ENCODE assay signal across 22 cellular contexts in genomic region chr3:25272090-25272489, GRCh38.
"Had no signal": no experiment of that assay in that cellular context is flagged by ENCODE, and none has a peak within 500 bp of the region (broad histone marks: within the 10 kb centered on the region; RNA-seq: fewer than 3 reads in every experiment).

No MANE protein-coding gene starts in this region.

- H3K9me3 ChIP-seq: gastroesophageal sphincter, heart left ventricle, left ventricle myocardium inferior, lower lobe of right lung had no signal

- H3K4me2 ChIP-seq: hepatocyte had no signal

- H3K4me1 ChIP-seq: foreskin keratinocyte, heart left ventricle, lower lobe of right lung had no signal

- H3K27ac ChIP-seq: coronary artery, epithelial cell of prostate, foreskin keratinocyte, heart left ventricle, hepatocyte, left ventricle myocardium inferior, lower lobe of right lung had no signal

- H3K4me3 ChIP-seq: coronary artery, gastroesophageal sphincter, heart left ventricle, hepatocyte, left ventricle myocardium inferior, lower lobe of right lung had no signal

- DNase-seq: effector CD8-positive, alpha-beta T cell; effector memory CD8-positive, alpha-beta T cell; endodermal cell; erythroblast; foreskin keratinocyte; heart left ventricle; hypothalamus; immature natural killer cell; islet precursor cell; kidney; kidney glomerular epithelial cell; left colon; left ventricle myocardium inferior; lower lobe of right lung; mesenchymal stem cell; midbrain had no signal

- ATAC-seq: effector memory CD8-positive, alpha-beta T cell; esophagus mucosa; foreskin keratinocyte; gastroesophageal sphincter; left colon; left lobe of liver; lower lobe of right lung had no signal

- H2AFZ ChIP-seq: hepatocyte had no signal

- H3K36me3 ChIP-seq: gastroesophageal sphincter, heart left ventricle, left ventricle myocardium inferior, lower lobe of right lung had no signal

- H3K27me3 ChIP-seq: foreskin keratinocyte, gastroesophageal sphincter, heart left ventricle, hepatocyte had no signal
